29 cellular contexts compared by ENCODE assay signal in genomic region chrX:39202641-39203040, GRCh38.
"Had no signal": no experiment of that assay in that cellular context is flagged by ENCODE, and none has a peak within 500 bp of the region (broad histone marks: within the 10 kb centered on the region; RNA-seq: fewer than 3 reads in every experiment).

No MANE protein-coding gene starts in this region.

- H3K27me3 Mint-ChIP-seq: activated CD4-positive, alpha-beta memory T cell treated with anti-CD3 and anti-CD28 coated beads for 36 hours had no signal

- H3K9me3 Mint-ChIP-seq: activated B cell treated with CpG ODN at 0.5 μM for 24 hours; activated CD4-positive, alpha-beta memory T cell treated with anti-CD3 and anti-CD28 coated beads for 36 hours; activated T-cell treated with anti-CD3 and anti-CD28 coated beads, Interleukin-2, amount 50 U/mL, for 4 hours had no signal

- H3K27ac Mint-ChIP-seq: activated B cell treated with CpG ODN at 0.5 μM for 24 hours; T-helper 1 cell treated with Interleukin-12 subunit alpha and Interleukin-12 subunit beta and Interleukin-4 antibody, amounts not matched to agents 30 μg/mL and 1 μg/mL, for 36 hours had no signal

- ATAC-seq: activated T-cell treated with anti-CD3 and anti-CD28 coated beads, Interleukin-2, amount 50 U/mL, for 4 hours; Panc1 had no signal

- H3K4me3 Mint-ChIP-seq: activated B cell treated with CpG ODN at 0.5 μM for 24 hours; activated CD4-positive, alpha-beta memory T cell treated with anti-CD3 and anti-CD28 coated beads for 36 hours; activated T-cell treated with anti-CD3 and anti-CD28 coated beads, Interleukin-2, amount 50 U/mL, for 4 hours; T-helper 1 cell treated with Interleukin-12 subunit alpha and Interleukin-12 subunit beta and Interleukin-4 antibody, amounts not matched to agents 30 μg/mL and 1 μg/mL, for 36 hours had no signal

- H3K4me3 ChIP-seq: SJCRH30 had no signal

- H3K4me2 ChIP-seq: KMS-11, SK-N-SH had no signal

- H3K27me3 ChIP-seq: brain microvascular endothelial cell, SJCRH30 had no signal

- H3K4me1 Mint-ChIP-seq: activated B cell treated with CpG ODN at 0.5 μM for 24 hours had no signal

- H3K9ac ChIP-seq: KMS-11, SK-N-SH had no signal

- DNase-seq: activated B cell treated with CpG ODN at 0.5 μM for 24 hours; activated CD4-positive, alpha-beta memory T cell treated with anti-CD3 and anti-CD28 coated beads for 36 hours; activated CD4-positive, alpha-beta T cell treated with anti-CD3 and anti-CD28 coated beads for 1 hour; activated CD4-positive, alpha-beta T cell treated with anti-CD3 and anti-CD28 coated beads, Interleukin-2, amount 50 U/mL, for 1 hour; activated CD8-positive, alpha-beta memory T cell treated with anti-CD3 and anti-CD28 coated beads, Interleukin-2, amount 50 U/mL, for 4 hours; activated effector memory CD4-positive, alpha-beta T cell treated with anti-CD3 and anti-CD28 coated beads, Interleukin-2, amount 50 U/mL, for 16 hours; activated naive CD4-positive, alpha-beta T cell; activated naive CD4-positive, alpha-beta T cell treated with anti-CD3 and anti-CD28 coated beads, Interleukin-2, amount 50 U/mL, for 16 hours; activated T-cell treated with anti-CD3 and anti-CD28 coated beads for 4 hours; activated T-cell treated with anti-CD3 and anti-CD28 coated beads, Interleukin-2, amount 50 U/mL, for 4 hours; anterior cingulate cortex; brain microvascular endothelial cell; central memory CD4-positive, alpha-beta T cell; MM.1S; MV-4-11; NCI-H1092; NCI-H1436 treated with DMSO at 0.1 percent for 48 hours; NCI-H1930; NCI-H2081 treated with DMSO at 0.1 percent for 48 hours; NCI-H345; NCI-H524 treated with DMSO at 0.1 percent for 48 hours; SHP77; SJCRH30; SK-N-SH; T-helper 9 cell had no signal

- H3K27ac ChIP-seq: brain microvascular endothelial cell, KMS-11, SJCRH30, VCaP had no signal

- H3K9me3 ChIP-seq: SJCRH30, SK-N-SH had no signal

- H3K36me3 ChIP-seq: brain microvascular endothelial cell, SJCRH30 had no signal
